23 cellular contexts compared by ENCODE assay signal in genomic region chr1:193033610-193034009, GRCh38. TPM values are rescaled to one million over a fixed set of nuclear protein-coding genes. Genes with fewer than 3 reads are reported as not detected.
DNase-seq lines count a peak whose midpoint lies in the region; ATAC-seq and TF ChIP-seq lines count a peak whose summit lies in the region.
"Had no signal": no experiment of that assay in that cellular context is flagged by ENCODE, and none has a peak within 500 bp of the region (broad histone marks: within the 10 kb centered on the region; RNA-seq: fewer than 3 reads in every experiment).

No MANE protein-coding gene starts in this region.

- H3K9ac ChIP-seq in endodermal cell (ENCODE audit: extremely low read depth, low read length, poor library complexity, severe bottlenecking), result no peak overlapping the region
- H3K9ac ChIP-seq: BLaER1 treated with 17β-estradiol and CSF1 and Interleukin-3, amounts not matched to agents 10 nM and 100 nM had no signal

- H3K4me1 Mint-ChIP-seq in MCF 10A (ENCODE audit: insufficient read depth, unreplicated experiment), result peaks cover 9% of the 10 kb centered on the region
- H3K4me1 Mint-ChIP-seq in Calu3 (ENCODE audit: low read depth, unreplicated experiment), result peaks cover 22% of the 10 kb centered on the region
- H3K4me1 Mint-ChIP-seq in endodermal cell, result peaks cover 12% of the 10 kb centered on the region

- H3K9me3 ChIP-seq in breast epithelium, result no peaks in the 10 kb centered on the region
- H3K9me3 ChIP-seq in HEK293 (ENCODE audit: control insufficient read depth, insufficient read depth, low read depth, low read length), result no peaks in the 10 kb centered on the region
- no peaks in the 10 kb centered on the region for H3K9me3 ChIP-seq in endodermal cell (ENCODE audit: control insufficient read depth, low read length)
- H3K9me3 ChIP-seq: Caco-2 had no signal

- TF ChIP-seq POLR2A in breast epithelium (IDR thresholded peaks at IDR 0.05), result no peak

- TF ChIP-seq CTCF in MCF 10A (IDR thresholded peaks at IDR 0.05; ENCODE audit: unreplicated experiment), result no peak
- TF ChIP-seq CTCF in breast epithelium (IDR thresholded peaks at IDR 0.05), result no peak
- no peak for TF ChIP-seq CTCF in Calu3 (IDR thresholded peaks at IDR 0.05; ENCODE audit: unreplicated experiment)
- TF ChIP-seq CTCF in HEK293 (tag by site-specific recombination; IDR thresholded peaks at IDR 0.05), result no peak
- TF ChIP-seq CTCF in endodermal cell (conservative IDR thresholded peaks at IDR 0.05), result no peak

- no peak for DNase-seq in MCF 10A (ENCODE audit: unreplicated experiment)
- DNase-seq in breast epithelium (ENCODE audit: low spot score in 2 of 2), result no peak
- no peak for DNase-seq in Calu3
- no peak for DNase-seq in endodermal cell
- no peak for DNase-seq in GDM1 (lab: John Stamatoyannopoulos, UW)
- DNase-seq: 8988T; AML-193; Caco-2; CD4-positive, alpha-beta T cell; CD8-positive, alpha-beta T cell; DMS 273 treated with DMSO at 0.1 percent for 48 hours; DMS153; DMS53; DMS79; DND-41; EL had no signal

- intact Hi-C loops in MCF 10A (cut with micrococcal nuclease), result no loop called here
- intact Hi-C loops in breast epithelium (cut with DNase I; ENCODE audit: low total_unique reads), result no loop called here
- intact Hi-C loops in Calu3 (cut with micrococcal nuclease; ENCODE audit: unreplicated experiment), result loop anchor here (5.0 kb wide), 1 partner anchor 421 kb away; no protein-coding TSS in a partner anchor

- CTCF ChIA-PET in MCF 10A (lab: Yijun Ruan, JAX) (interaction anchor here (0.7 to 2.7 kb wide), 4 partner anchors 19 to 1578 kb away, joined by 3 to 40 read pairs (median 4); no protein-coding TSS in a partner anchor), Calu3 (lab: Charles Lee) (no interaction called here), HEK293 (lab: Yijun Ruan, JAX) (interaction anchor here (0.6 to 1.5 kb wide), 2 partner anchors 25 to 228 kb away, joined by 5 to 7 read pairs; no protein-coding TSS in a partner anchor)

- H3K27ac ChIP-seq in breast epithelium (no peak overlapping the region), HEK293 (ENCODE audit: extremely low read depth, low read depth, low read length) (no peak overlapping the region), endodermal cell (ENCODE audit: low read depth, low read length) (no peak overlapping the region)
- H3K27ac ChIP-seq: BLaER1 treated with 17β-estradiol and CSF1 and Interleukin-3, amounts not matched to agents 10 nM and 100 nM; C4-2B had no signal

- H3K27me3 ChIP-seq in breast epithelium, result no peaks in the 10 kb centered on the region
- no peaks in the 10 kb centered on the region for H3K27me3 ChIP-seq in endodermal cell (ENCODE audit: control insufficient read depth, insufficient read depth, low read length, poor library complexity, severe bottlenecking)
- H3K27me3 ChIP-seq: BLaER1 treated with 17β-estradiol and CSF1 and Interleukin-3, amounts not matched to agents 10 nM and 100 nM had no signal

- H3K27me3 Mint-ChIP-seq in MCF 10A (ENCODE audit: insufficient read depth, unreplicated experiment) (no peaks in the 10 kb centered on the region), Calu3 (ENCODE audit: unreplicated experiment) (no peaks in the 10 kb centered on the region), endodermal cell (ENCODE audit: insufficient read depth) (no peaks in the 10 kb centered on the region)
- H3K27me3 Mint-ChIP-seq: B cell; CD4-positive, alpha-beta T cell had no signal

- H3K9me3 Mint-ChIP-seq in MCF 10A (ENCODE audit: unreplicated experiment) (peaks cover 9% of the 10 kb centered on the region), Calu3 (ENCODE audit: low read depth, unreplicated experiment) (no peaks in the 10 kb centered on the region), endodermal cell (peaks cover 5% of the 10 kb centered on the region)
- H3K9me3 Mint-ChIP-seq: CD4-positive, alpha-beta T cell; CD8-positive, alpha-beta T cell had no signal

- peaks cover 28% of the 10 kb centered on the region for H3K36me3 Mint-ChIP-seq in MCF 10A (ENCODE audit: insufficient read depth, unreplicated experiment)
- H3K36me3 Mint-ChIP-seq in Calu3 (ENCODE audit: insufficient read depth, unreplicated experiment), result peaks cover 8% of the 10 kb centered on the region
- peaks cover 25% of the 10 kb centered on the region for H3K36me3 Mint-ChIP-seq in endodermal cell (ENCODE audit: low read depth)

- H3K27ac Mint-ChIP-seq in MCF 10A (ENCODE audit: low read depth, unreplicated experiment) (peak overlapping the region; percentile 44), Calu3 (ENCODE audit: unreplicated experiment) (peak overlapping the region; percentile 62), endodermal cell (peak overlapping the region; percentile 26)
- H3K27ac Mint-ChIP-seq: B cell; CD4-positive, alpha-beta T cell; CD8-positive, alpha-beta T cell had no signal

- H3K36me3 ChIP-seq in breast epithelium (no peaks in the 10 kb centered on the region), HEK293 (ENCODE audit: control insufficient read depth in 2 of 2, insufficient read depth in 1 of 2, low read length in 2 of 2) (peaks cover 1 to 21% of the 10 kb centered on the region in 2 experiments; a peak in 2 of 3 replicates), endodermal cell (ENCODE audit: control insufficient read depth, insufficient read depth, low read length) (peaks cover 5% of the 10 kb centered on the region)

- ATAC-seq in GM21515 (IDR thresholded peaks at IDR 0.05; ENCODE audit: unreplicated experiment), result no peak
- ATAC-seq in GM18907 (IDR thresholded peaks at IDR 0.05; ENCODE audit: unreplicated experiment), result no peak
- ATAC-seq: CD8-positive, alpha-beta T cell; GM12878 had no signal

- H3K4me1 ChIP-seq in breast epithelium, result no peaks in the 10 kb centered on the region
- no peaks in the 10 kb centered on the region for H3K4me1 ChIP-seq in HEK293 (ENCODE audit: control insufficient read depth, insufficient read depth, low read length)
- H3K4me1 ChIP-seq in endodermal cell (ENCODE audit: control insufficient read depth, insufficient read depth, low read length), result no peaks in the 10 kb centered on the region
- H3K4me1 ChIP-seq: BLaER1 treated with 17β-estradiol and CSF1 and Interleukin-3, amounts not matched to agents 10 nM and 100 nM had no signal

- H3K4me3 ChIP-seq in breast epithelium, result no peak overlapping the region
- no peak overlapping the region for H3K4me3 ChIP-seq in HEK293 (ENCODE audit: low read depth, low read length)
- no peak overlapping the region for H3K4me3 ChIP-seq in endodermal cell (ENCODE audit: low read length)
- H3K4me3 ChIP-seq: BLaER1 treated with 17β-estradiol and CSF1 and Interleukin-3, amounts not matched to agents 10 nM and 100 nM; GM12878 had no signal

- H3K4me3 Mint-ChIP-seq in MCF 10A (ENCODE audit: unreplicated experiment) (no peak overlapping the region), Calu3 (ENCODE audit: low read depth, unreplicated experiment) (no peak overlapping the region), endodermal cell (no peak overlapping the region)
- H3K4me3 Mint-ChIP-seq: B cell; CD4-positive, alpha-beta T cell; CD8-positive, alpha-beta T cell had no signal

- POLR2A ChIA-PET in MCF 10A (lab: Yijun Ruan, JAX) (interaction anchor here (3.1 kb wide), 1 partner anchor 25 kb away, joined by 11 read pairs; the partner anchor contains the start of genes RO60 and UCHL5), HEK293 (lab: Yijun Ruan, JAX) (no interaction called here)

- no TSS peak for BruUV-seq in MCF 10A (replicated peaks; lab: Mats Ljungman, UMichigan)
- BruUV-seq in Calu3 (replicated peaks; lab: Mats Ljungman, UMichigan), result no TSS peak

TF ChIP-seq in HEK293, 187 proteins besides CTCF, POLR2A, EP300 and RAD21:
- TF ChIP-seq PRDM1 (tag by site-specific recombination; IDR thresholded peaks at IDR 0.05), result peak; percentile 96
- TF ChIP-seq ZNF670 (tag by site-specific recombination; IDR thresholded peaks at IDR 0.05; ENCODE audit: low read depth), result no peak

RNA-seq across cellular contexts. Expression of gene UCHL5, which starts 25.6 kb away (rescaled TPM):
- total RNA-seq in MCF 10A (2022) (79.2 and 94.4 TPM in 2 replicates), breast epithelium (10 to 100 TPM; 32.8 to 45.2 (median 38.3) TPM), Calu3 (2022) (69.9 and 73.7 TPM in 2 replicates), endodermal cell (10 to 100 TPM; 33.0 to 40.6 TPM)
- polyA plus RNA-seq in endodermal cell (2013, experiment 1 of 2), result 32.7 TPM
- polyA plus RNA-seq in endodermal cell (2013, experiment 2 of 2), result 33.8 TPM

RNA-seq across cellular contexts. Expression of gene RO60, which starts 25.8 kb away (rescaled TPM):
- 128 and 135 TPM in 2 replicates for total RNA-seq in MCF 10A (2022)
- 100 to 1,000 TPM in 1 of 3 donors, 10 to 100 TPM in 2; 91.4 to 116 (median 95.1) TPM for total RNA-seq in breast epithelium
- 63.6 and 65.1 TPM in 2 replicates for total RNA-seq in Calu3 (2022)
- total RNA-seq in endodermal cell, result 10 to 100 TPM; 79.4 to 92.0 TPM
- 41.1 TPM for polyA plus RNA-seq in endodermal cell (2013, experiment 1 of 2)
- 47.7 TPM for polyA plus RNA-seq in endodermal cell (2013, experiment 2 of 2)
